Comparison of ENCODE assay signal across 22 cellular contexts in the genomic region with DNA sequence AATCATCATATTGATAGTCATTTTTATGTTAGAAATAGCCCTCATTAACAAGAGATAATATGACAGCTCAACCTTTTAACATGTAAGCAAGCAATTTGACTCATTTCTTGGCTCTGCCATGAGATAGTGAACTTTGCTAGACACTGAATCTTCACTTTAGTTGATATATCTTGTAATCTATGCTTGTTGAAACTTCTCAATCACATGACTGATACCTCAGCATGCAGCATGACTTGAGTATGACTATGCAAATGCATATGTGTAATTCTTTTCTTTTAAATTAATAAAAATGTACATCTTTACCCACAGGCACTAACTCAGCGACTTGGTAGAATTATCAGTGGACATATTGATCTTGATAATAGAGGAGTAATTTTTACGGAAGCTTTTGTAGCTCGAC. TPM values are rescaled to one million over a fixed set of nuclear protein-coding genes. Genes with fewer than 3 reads are reported as not detected.
DNase-seq lines count a peak whose midpoint lies in the region; ATAC-seq, FAIRE-seq and TF ChIP-seq lines count a peak whose summit lies in the region.
"Had no signal": no experiment of that assay in that cellular context is flagged by ENCODE, and none has a peak within 500 bp of the region (broad histone marks: within the 10 kb centered on the region; RNA-seq: fewer than 3 reads in every experiment).

No MANE protein-coding gene starts in this region.

- FAIRE-seq in K562 (lab: Jason Lieb, UNC), result no peak
- FAIRE-seq: GM12892, H1 had no signal

- CTCF ChIA-PET in K562 (lab: Yijun Ruan, JAX; ENCODE audit: low intra/inter-chr PET ratio) (no interaction called here), PC-3 (lab: Charles Lee) (no interaction called here)

- in situ Hi-C loops in K562 (cut with MboI), result no loop called here

- no peak overlapping the region for H3K9ac ChIP-seq in K562 (ENCODE audit: insufficient read depth in 1 of 2, low read depth in 2 of 2, low read length in 2 of 2)
- no peak overlapping the region for H3K9ac ChIP-seq in PC-3 (ENCODE audit: low read length)
- H3K9ac ChIP-seq: GM23248 had no signal

- TF ChIP-seq CTCF in K562 (IDR thresholded peaks at IDR 0.05 in 2 of 3, conservative IDR thresholded peaks at IDR 0.05 in 1 of 3; ENCODE audit: insufficient read depth in 2 of 3, low read depth in 1 of 3, low read length in 3 of 3) (no peak), foreskin keratinocyte (conservative IDR thresholded peaks at IDR 0.05) (no peak), PC-3 (conservative IDR thresholded peaks at IDR 0.05; ENCODE audit: low read depth, low read length) (no peak)

- H3K4me1 ChIP-seq in K562 (replicated peaks in 1 of 2; ENCODE audit: control insufficient read depth in 2 of 2, insufficient read depth in 2 of 2, low read length in 2 of 2), result no peaks in the 10 kb centered on the region
- H3K4me1 ChIP-seq in foreskin keratinocyte, result peaks cover 5% of the 10 kb centered on the region
- H3K4me1 ChIP-seq in PC-3 (ENCODE audit: insufficient read depth, low read length), result peaks cover 2% of the 10 kb centered on the region; the same call in 1 of the 2 replicates

- no peak for TF ChIP-seq POLR2A in K562 (conservative IDR thresholded peaks at IDR 0.05)

- POLR2A ChIA-PET in K562 (lab: Yijun Ruan, JAX), result interaction anchor here (1.5 kb wide), 1 partner anchor 24 kb away, joined by 3 read pairs; no protein-coding TSS in a partner anchor
- POLR2A ChIA-PET in PC-3 (lab: Charles Lee; ENCODE audit: unreplicated experiment), result no interaction called here

- H3K4me3 ChIP-seq in K562 (no peak overlapping the region), PC-3 (ENCODE audit: low read length) (no peak overlapping the region)
- H3K4me3 ChIP-seq: GM23248 had no signal

- H3K79me2 ChIP-seq in K562 (ENCODE audit: control insufficient read depth, insufficient read depth, low read length) (peaks cover 11% of the 10 kb centered on the region), PC-3 (ENCODE audit: low read length) (peaks cover 3% of the 10 kb centered on the region)

- no TSS peak for BruUV-seq in K562 (replicated peaks; lab: Mats Ljungman, UMichigan)
- BruUV-seq in PC-3 (replicated peaks; lab: Mats Ljungman, UMichigan), result no TSS peak

- DNase-seq in amniotic epithelial cell (ENCODE audit: low read depth) (peak; percentile 11), K562 (ENCODE audit: extremely low read depth in 1 of 4, low spot score in 3 of 4) (no peak), foreskin keratinocyte (peak; percentile 5 to 28), PC-3 (no peak)
- DNase-seq: C1 segment of cervical spinal cord; Calu3; CD4-positive, alpha-beta memory T cell; COR-L47; DMS53; DMS79 treated with DMSO at 0.1 percent for 48 hours; GF-D8; GM23248; H7; HCEC 1CT had no signal

- TF ChIP-seq EP300 in K562 (IDR thresholded peaks at IDR 0.05; ENCODE audit: low read length), result no peak

- WGBS in K562 (ENCODE audit: insufficient coverage, low coverage, missing lambda C conversion rate), result 88% methylated on average over 3 of the region's 3 CpGs

- H3K9me2 ChIP-seq in PC-3 (replicated peaks; ENCODE audit: low read length), result no peaks in the 10 kb centered on the region

- H3F3A ChIP-seq in PC-3 (ENCODE audit: low read length, unreplicated experiment), result no peaks in the 10 kb centered on the region

- H2AFZ ChIP-seq in K562 (ENCODE audit: low read depth, low read length) (no peak overlapping the region), PC-3 (ENCODE audit: low read length) (no peak overlapping the region)
- H2AFZ ChIP-seq: GM23248 had no signal

- H3K9me3 ChIP-seq in K562 (replicated peaks; ENCODE audit: control insufficient read depth, insufficient read depth, low read depth, low read length) (no peaks in the 10 kb centered on the region), PC-3 (ENCODE audit: low read length) (no peaks in the 10 kb centered on the region)

- intact Hi-C loops in K562 (cut with micrococcal nuclease), result loop anchor here (10.0 kb wide), 1 partner anchor 397 kb away; the partner anchor contains the start of gene KLHL32
- intact Hi-C loops in PC-3 (cut with micrococcal nuclease), result loop anchor here (10.0 kb wide), 1 partner anchor 133 kb away; no protein-coding TSS in a partner anchor

- no peak overlapping the region for H3K27ac ChIP-seq in K562 (ENCODE audit: extremely low read depth, low read depth, low read length)
- no peak overlapping the region for H3K27ac ChIP-seq in foreskin keratinocyte
- H3K27ac ChIP-seq in PC-3 (ENCODE audit: low read length), result no peak overlapping the region
- H3K27ac ChIP-seq: GM23248 had no signal

- H3K27me3 ChIP-seq in K562 (ENCODE audit: control insufficient read depth in 2 of 2, insufficient read depth in 2 of 2, low read length in 2 of 2) (no peaks in the 10 kb centered on the region), foreskin keratinocyte (no peaks in the 10 kb centered on the region), PC-3 (ENCODE audit: low read length) (no peaks in the 10 kb centered on the region)

- H4K20me1 ChIP-seq in K562 (replicated peaks; ENCODE audit: control insufficient read depth, insufficient read depth, low read length), result no peaks in the 10 kb centered on the region
- no peaks in the 10 kb centered on the region for H4K20me1 ChIP-seq in PC-3 (ENCODE audit: low read length)

- no peak for ATAC-seq in K562
- ATAC-seq in foreskin keratinocyte, result peak; percentile 77
- no peak for ATAC-seq in HG03135 (IDR thresholded peaks at IDR 0.05; ENCODE audit: unreplicated experiment)
- no peak for ATAC-seq in PC-3
- no peak for ATAC-seq in GM21423 (IDR thresholded peaks at IDR 0.05; ENCODE audit: unreplicated experiment)

- H3K36me3 ChIP-seq in K562 (ENCODE audit: control insufficient read depth, insufficient read depth, low read length) (peaks cover 72% of the 10 kb centered on the region), PC-3 (ENCODE audit: low read depth, low read length) (peaks cover 15% of the 10 kb centered on the region)

- TF ChIP-seq RAD21 in K562 (CRISPR knock-in tag; conservative IDR thresholded peaks at IDR 0.05 in 1 of 2, IDR thresholded peaks at IDR 0.05 in 1 of 2), result no peak

- no peaks in the 10 kb centered on the region for H3K9me1 ChIP-seq in K562 (ENCODE audit: control insufficient read depth, insufficient read depth, low read length)

- H3K4me2 ChIP-seq in K562 (ENCODE audit: insufficient read depth, low read length), result no peak overlapping the region
- H3K4me2 ChIP-seq in PC-3 (ENCODE audit: low read length), result no peak overlapping the region

RNA-seq across cellular contexts. Expression of gene UFL1, which starts 6.6 kb away (rescaled TPM):
- 7.8 and 28.7 TPM in 2 replicates for total RNA-seq in K562 (2011; cell fraction: chromatin; rRNA removed; ENCODE audit: low replicate concordance)
- 5.3 and 7.9 TPM in 2 replicates for total RNA-seq in K562 (2011; cell fraction: nucleolus; rRNA removed)
- 12.2 and 17.6 TPM in 2 replicates for total RNA-seq in K562 (2011; cell fraction: nucleoplasm; rRNA removed)
- total RNA-seq in K562 (2014; rRNA removed) (10.9 TPM in 2 replicates), K562 (2014; rRNA removed; fragmentation: Illumina TruSeq; extraction: Trizol) (18.9 and 22.9 TPM in 2 replicates), K562 (2015; rRNA removed; fragmentation: Illumina TruSeq; extraction: Trizol) (16.4 and 18.3 TPM in 2 replicates), K562 (2021) (15.8 and 16.2 TPM in 2 replicates), foreskin keratinocyte (18.2 and 18.5 TPM in 2 replicates), PC-3 (2014; rRNA removed) (10.4 and 10.9 TPM in 2 replicates)
- polyA plus RNA-seq in K562 (2011; rRNA removed) (18.1 and 18.9 TPM in 2 replicates), K562 (2014; fragmentation: Illumina TruSeq; extraction: Trizol) (18.8 and 20.8 TPM in 2 replicates), K562 (2014; fragmentation: Nextera tagmentation; extraction: Ambion mirVana) (10 to 100 TPM; 21.3 to 23.1 TPM), K562 (2014; rRNA removed) (12.5 and 12.6 TPM in 2 replicates), foreskin keratinocyte (4.1 and 4.5 TPM in 2 replicates)
- polyA plus RNA-seq in K562 (2011; cell fraction: cytosol; rRNA removed), result 1.7 and 5.8 TPM in 2 replicates
- 13.4 and 26.5 TPM in 2 replicates for polyA plus RNA-seq in K562 (2011; cell fraction: nucleus; rRNA removed)
- 12.1 and 18.9 TPM in 2 replicates for polyA plus RNA-seq in K562 (2012)
- polyA minus RNA-seq in K562 (2011; rRNA and poly(A)+ RNA removed), result 14.2 and 20.2 TPM in 2 replicates
- polyA minus RNA-seq in K562 (2011; cell fraction: cytosol; rRNA and poly(A)+ RNA removed), result 7.1 and 9.8 TPM in 2 replicates
- 8.9 and 20.4 TPM in 2 replicates for polyA minus RNA-seq in K562 (2011; cell fraction: nucleus; rRNA and poly(A)+ RNA removed)

RNA-seq across cellular contexts. Expression of gene FHL5, which starts 34.7 kb away (rescaled TPM):
- not detected in 2 replicates for total RNA-seq in K562 (2011; cell fraction: chromatin; rRNA removed; ENCODE audit: low replicate concordance)
- not detected in 2 replicates for total RNA-seq in K562 (2011; cell fraction: nucleolus; rRNA removed)
- total RNA-seq in K562 (2011; cell fraction: nucleoplasm; rRNA removed), result not detected in 2 replicates
- not detected in 2 replicates for total RNA-seq in K562 (2014; rRNA removed)
- total RNA-seq in K562 (2014; rRNA removed; fragmentation: Illumina TruSeq; extraction: Trizol), result not detected in 2 replicates
- total RNA-seq in K562 (2015; rRNA removed; fragmentation: Illumina TruSeq; extraction: Trizol), result not detected in 2 replicates
- not detected in 2 replicates for total RNA-seq in K562 (2021)
- polyA plus RNA-seq in K562 (2011; rRNA removed), result not detected in 2 replicates
- polyA plus RNA-seq in K562 (2011; cell fraction: cytosol; rRNA removed), result not detected in 2 replicates
- not detected in 2 replicates for polyA plus RNA-seq in K562 (2011; cell fraction: nucleus; rRNA removed)
- not detected in 2 replicates for polyA plus RNA-seq in K562 (2012)
- not detected in 2 replicates for polyA plus RNA-seq in K562 (2014; fragmentation: Illumina TruSeq; extraction: Trizol)
- not detected for polyA plus RNA-seq in K562 (2014; fragmentation: Nextera tagmentation; extraction: Ambion mirVana)
- not detected in 2 replicates for polyA plus RNA-seq in K562 (2014; rRNA removed)
- not detected in 2 replicates for polyA minus RNA-seq in K562 (2011; rRNA and poly(A)+ RNA removed)
- polyA minus RNA-seq in K562 (2011; cell fraction: cytosol; rRNA and poly(A)+ RNA removed), result not detected in 2 replicates
- not detected in 2 replicates for polyA minus RNA-seq in K562 (2011; cell fraction: nucleus; rRNA and poly(A)+ RNA removed)
- not detected in 2 replicates for total RNA-seq in foreskin keratinocyte
- polyA plus RNA-seq in foreskin keratinocyte, result not detected in 2 replicates
- total RNA-seq in PC-3 (2014; rRNA removed), result not detected in 2 replicates
- total RNA-seq: A172; Calu3; CD4-positive, alpha-beta memory T cell; Daoy; G401; GM23248; H1; H7 had no signal
- polyA plus RNA-seq: BJ; CD4-positive, alpha-beta memory T cell; GM23248; H1 had no signal

Comparison
In these comparisons a context has a peak if more than half of its experiments do, and no peak if none do; other contexts are left out.
1. DNase-seq: peak in amniotic epithelial cell (single experiment) and foreskin keratinocyte (2 of 2); none in K562 (0 of 4) and PC-3 (single experiment).